8 cellular contexts compared by ENCODE assay signal in the genomic region with DNA sequence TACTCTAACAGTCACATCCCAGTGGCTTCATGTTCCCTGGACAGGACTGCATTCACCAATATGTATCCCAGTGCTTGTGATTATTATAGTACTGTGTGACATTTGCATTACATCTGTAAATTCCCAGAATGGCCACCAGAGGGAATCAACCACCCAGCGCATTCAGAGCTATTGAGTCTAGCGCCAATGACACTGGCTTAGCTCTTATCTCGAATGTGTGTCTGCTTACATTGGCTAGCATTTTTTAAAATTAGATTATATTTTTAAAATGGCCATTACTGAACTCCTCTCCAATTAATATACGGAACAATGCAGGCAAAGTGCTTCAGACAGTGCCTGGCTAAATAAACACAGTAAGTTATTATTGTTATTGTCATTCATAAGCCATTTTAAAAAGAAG. TPM values are rescaled to one million over a fixed set of nuclear protein-coding genes. Genes with fewer than 3 reads are reported as not detected.
DNase-seq lines count a peak whose midpoint lies in the region; ATAC-seq and TF ChIP-seq lines count a peak whose summit lies in the region.

No MANE protein-coding gene starts in this region.

- TF ChIP-seq CTCF in DOHH2 (IDR thresholded peaks at IDR 0.05; ENCODE audit: low read depth, low read length, poor library complexity, severe bottlenecking), result peak; percentile 86
- TF ChIP-seq CTCF in right atrium auricular region (IDR thresholded peaks at IDR 0.05), result peak; percentile 81 to 92

- H3K27me3 ChIP-seq in DOHH2 (ENCODE audit: control insufficient read depth, low read length) (peaks cover 25% of the 10 kb centered on the region), NT2/D1 (ENCODE audit: insufficient read depth, insufficient read length) (peaks cover 5% of the 10 kb centered on the region), right atrium auricular region (no peaks in the 10 kb centered on the region)

- H3K9ac ChIP-seq in NT2/D1 (ENCODE audit: insufficient read length, low read depth), result no peak overlapping the region

- ATAC-seq in GM21447 (IDR thresholded peaks at IDR 0.05; ENCODE audit: unreplicated experiment), result peak; percentile 78

- H3K4me2 ChIP-seq in DOHH2 (ENCODE audit: low read length), result no peak overlapping the region

- no peaks in the 10 kb centered on the region for H3K79me2 ChIP-seq in DOHH2 (ENCODE audit: control insufficient read depth, low read length)

- H3K27ac ChIP-seq in DOHH2 (ENCODE audit: low read depth, low read length), result no peak overlapping the region
- H3K27ac ChIP-seq in right atrium auricular region, result no peak overlapping the region

- DNase-seq in HuH-7.5 (ENCODE audit: low spot score), result peak; percentile 38
- DNase-seq in NT2/D1 (ENCODE audit: low read depth, low spot score), result peak; percentile 44
- DNase-seq in amygdala (lab: John Stamatoyannopoulos, UW), result peak in 34 of 56 donors; percentile 3 to 80 (median 20)
- no peak for DNase-seq in right atrium auricular region (ENCODE audit: low spot score)
- DNase-seq in retina, result peak; percentile 69
- no peak for DNase-seq in GOT3 (lab: John Stamatoyannopoulos, UW)

- H3K4me3 ChIP-seq in DOHH2 (ENCODE audit: low read length) (no peak overlapping the region), NT2/D1 (ENCODE audit: insufficient read length, low read depth) (no peak overlapping the region), right atrium auricular region (no peak overlapping the region)

- H3F3A ChIP-seq in DOHH2 (ENCODE audit: control insufficient read depth, insufficient read depth), result no peaks in the 10 kb centered on the region

- no peaks in the 10 kb centered on the region for H3K9me3 ChIP-seq in DOHH2 (ENCODE audit: control insufficient read depth, insufficient read depth, low read length)
- H3K9me3 ChIP-seq in NT2/D1 (ENCODE audit: insufficient read depth, low read length), result no peaks in the 10 kb centered on the region
- H3K9me3 ChIP-seq in right atrium auricular region, result no peaks in the 10 kb centered on the region

- no peaks in the 10 kb centered on the region for H3K9me2 ChIP-seq in DOHH2 (replicated peaks; ENCODE audit: control insufficient read depth, low read length)

- H4K20me1 ChIP-seq in DOHH2 (ENCODE audit: control insufficient read depth, insufficient read depth, low read depth, low read length), result no peaks in the 10 kb centered on the region

- H3K36me3 ChIP-seq in DOHH2 (ENCODE audit: control insufficient read depth, low read length) (no peaks in the 10 kb centered on the region), NT2/D1 (ENCODE audit: insufficient read depth, insufficient read length, low read length) (no peaks in the 10 kb centered on the region), right atrium auricular region (no peaks in the 10 kb centered on the region)

- H3K4me1 ChIP-seq in DOHH2 (ENCODE audit: control insufficient read depth, low read length), result peaks cover 5% of the 10 kb centered on the region
- no peaks in the 10 kb centered on the region for H3K4me1 ChIP-seq in NT2/D1 (ENCODE audit: insufficient read depth, insufficient read length)
- H3K4me1 ChIP-seq in right atrium auricular region, result peaks cover 0 to 12% of the 10 kb centered on the region in 2 donors

RNA-seq across cellular contexts. Expression of gene TRIL, which starts 36.3 kb away (rescaled TPM):
- 1 to 10 TPM in 1 of 2 donors, under 1 TPM in 1; 0.83 to 4.4 TPM for total RNA-seq in right atrium auricular region

Comparison
In these comparisons a context has a peak if more than half of its experiments do, and no peak if none do; other contexts are left out.
1. DNase-seq: peak in HuH-7.5 (single experiment), NT2/D1 (single experiment), amygdala (34 of 56) and retina (single experiment); none in right atrium auricular region (single experiment) and GOT3 (single experiment).